In genomic region chr10:132942740-132943554, GRCh38 we compare ENCODE assay signal across 9 cellular contexts. TPM values are rescaled to one million over a fixed set of nuclear protein-coding genes. Genes with fewer than 3 reads are reported as not detected.
DNase-seq lines count a peak whose midpoint lies in the region; ATAC-seq and TF ChIP-seq lines count a peak whose summit lies in the region.
"Had no signal": no experiment of that assay in that cellular context is flagged by ENCODE, and none has a peak within 500 bp of the region (broad histone marks: within the 10 kb centered on the region; RNA-seq: fewer than 3 reads in every experiment).

No MANE protein-coding gene starts in this region.

- H3K27me3 Mint-ChIP-seq in activated T-helper 1 cell treated with anti-CD3 and anti-CD28 coated beads, Interleukin-12 subunit alpha, Interleukin-12 subunit beta, Interleukin-2, Interleukin-4 antibody, amounts not matched to agents 30 ng/mL and 10 ng/mL and 1 ng/mL, durations not matched to agents 14 hours and 24 hours and 36 hours (ENCODE audit: insufficient read depth), result peaks cover 29% of the 10 kb centered on the region

- H3K27ac Mint-ChIP-seq in activated T-helper 1 cell treated with anti-CD3 and anti-CD28 coated beads, Interleukin-12 subunit alpha, Interleukin-12 subunit beta, Interleukin-2, Interleukin-4 antibody, amounts not matched to agents 30 ng/mL and 10 ng/mL and 1 ng/mL, durations not matched to agents 14 hours and 24 hours and 36 hours, result no peak overlapping the region

- no peaks in the 10 kb centered on the region for H3K9me3 Mint-ChIP-seq in activated T-helper 1 cell treated with anti-CD3 and anti-CD28 coated beads, Interleukin-12 subunit alpha, Interleukin-12 subunit beta, Interleukin-2, Interleukin-4 antibody, amounts not matched to agents 30 ng/mL and 10 ng/mL and 1 ng/mL, durations not matched to agents 14 hours and 24 hours and 36 hours

- H3K36me3 Mint-ChIP-seq in activated T-helper 1 cell treated with anti-CD3 and anti-CD28 coated beads, Interleukin-12 subunit alpha, Interleukin-12 subunit beta, Interleukin-2, Interleukin-4 antibody, amounts not matched to agents 30 ng/mL and 10 ng/mL and 1 ng/mL, durations not matched to agents 14 hours and 24 hours and 36 hours (ENCODE audit: low read depth), result no peaks in the 10 kb centered on the region

- no peaks in the 10 kb centered on the region for H3K4me1 Mint-ChIP-seq in activated T-helper 1 cell treated with anti-CD3 and anti-CD28 coated beads, Interleukin-12 subunit alpha, Interleukin-12 subunit beta, Interleukin-2, Interleukin-4 antibody, amounts not matched to agents 30 ng/mL and 10 ng/mL and 1 ng/mL, durations not matched to agents 14 hours and 24 hours and 36 hours (ENCODE audit: low read depth)

- ATAC-seq in left ventricle myocardium superior (no peak), GM19324 (IDR thresholded peaks at IDR 0.05; ENCODE audit: low FRiP score, unreplicated experiment) (no peak), HG03135 (IDR thresholded peaks at IDR 0.05; ENCODE audit: unreplicated experiment) (no peak)

- TF ChIP-seq CTCF in GM12864 (IDR thresholded peaks at IDR 0.05; ENCODE audit: low read depth, low read length, missing control alignments), result no peak

- intact Hi-C loops in activated T-helper 1 cell treated with anti-CD3 and anti-CD28 coated beads, Interleukin-12 subunit alpha, Interleukin-12 subunit beta, Interleukin-2, Interleukin-4 antibody, amounts not matched to agents 30 ng/mL and 10 ng/mL and 1 ng/mL, durations not matched to agents 14 hours and 24 hours and 36 hours (cut with micrococcal nuclease), result no loop called here
- intact Hi-C loops in left ventricle myocardium superior (cut with micrococcal nuclease), result no loop called here

- DNase-seq in GM12864 (ENCODE audit: low read depth) (no peak), left ventricle myocardium superior (peak; percentile 28), renal cortical epithelial cell (ENCODE audit: low read depth) (peak; percentile 7), DMS53 treated with DMSO at 0.1 percent for 48 hours (lab: John Stamatoyannopoulos, UW; ENCODE audit: unreplicated experiment) (no peak), Kasumi-1 (lab: John Stamatoyannopoulos, UW) (no peak)
- DNase-seq in activated T-helper 1 cell treated with anti-CD3 and anti-CD28 coated beads, Interleukin-12 subunit alpha, Interleukin-12 subunit beta, Interleukin-2, Interleukin-4 antibody, amounts not matched to agents 30 ng/mL and 10 ng/mL and 1 ng/mL, durations not matched to agents 14 hours and 24 hours and 36 hours (ENCODE audit: low spot score), result no peak
- DNase-seq: NCI-H2029 treated with DMSO at 0.1 percent for 48 hours had no signal

- H3K4me3 Mint-ChIP-seq in activated T-helper 1 cell treated with anti-CD3 and anti-CD28 coated beads, Interleukin-12 subunit alpha, Interleukin-12 subunit beta, Interleukin-2, Interleukin-4 antibody, amounts not matched to agents 30 ng/mL and 10 ng/mL and 1 ng/mL, durations not matched to agents 14 hours and 24 hours and 36 hours, result peak overlapping the region; percentile 56

- H3K4me3 ChIP-seq in GM12864 (ENCODE audit: low read depth, low read length), result peak overlapping the region; percentile 24

RNA-seq across cellular contexts. Expression of gene CFAP46, which starts 0.6 kb away (rescaled TPM):
- not detected in 2 replicates for total RNA-seq in activated T-helper 1 cell treated with anti-CD3 and anti-CD28 coated beads, Interleukin-12 subunit alpha, Interleukin-12 subunit beta, Interleukin-2, Interleukin-4 antibody, amounts not matched to agents 30 ng/mL and 10 ng/mL and 1 ng/mL, durations not matched to agents 14 hours and 24 hours and 36 hours
- total RNA-seq in left ventricle myocardium superior (1.5 TPM), renal cortical epithelial cell (2.4 and 6.1 TPM in 2 replicates)

Comparison
In these comparisons a context has a peak if more than half of its experiments do, and no peak if none do; other contexts are left out.
1. DNase-seq: peak in left ventricle myocardium superior (single experiment) and renal cortical epithelial cell (single experiment); none in GM12864 (single experiment), activated T-helper 1 cell treated with anti-CD3 and anti-CD28 coated beads, Interleukin-12 subunit alpha, Interleukin-12 subunit beta, Interleukin-2, Interleukin-4 antibody, amounts not matched to agents 30 ng/mL and 10 ng/mL and 1 ng/mL, durations not matched to agents 14 hours and 24 hours and 36 hours (single experiment), DMS53 treated with DMSO at 0.1 percent for 48 hours (single experiment) and Kasumi-1 (0 of 2).